In genomic region chr11:128810784-128811514, GRCh38 we compare ENCODE assay signal across 16 cellular contexts. TPM values are rescaled to one million over a fixed set of nuclear protein-coding genes. Genes with fewer than 3 reads are reported as not detected.
DNase-seq lines count a peak whose midpoint lies in the region; ATAC-seq lines count a peak whose summit lies in the region.
"Had no signal": no experiment of that assay in that cellular context is flagged by ENCODE, and none has a peak within 500 bp of the region (broad histone marks: within the 10 kb centered on the region; RNA-seq: fewer than 3 reads in every experiment).

No MANE protein-coding gene starts in this region.

- H3K36me3 Mint-ChIP-seq in activated T-cell treated with anti-CD3 and anti-CD28 coated beads, Interleukin-2, amount 50 U/mL, for 24 hours (ENCODE audit: low read depth): peaks cover 81% of the 10 kb centered on the region
- H3K36me3 Mint-ChIP-seq in IgD-negative memory B cell: peaks cover 5% of the 10 kb centered on the region
- H3K36me3 Mint-ChIP-seq in effector memory CD8-positive, alpha-beta T cell (ENCODE audit: insufficient read depth): peaks cover 72% of the 10 kb centered on the region
- H3K36me3 Mint-ChIP-seq in stimulated activated effector memory CD8-positive, alpha-beta T cell treated with anti-CD3 and anti-CD28 coated beads, Interleukin-12 subunit alpha, Interleukin-12 subunit beta, amount 100 ng/mL, for 72 hours: peaks cover 79% of the 10 kb centered on the region

- DNase-seq in activated T-cell treated with anti-CD3 and anti-CD28 coated beads, Interleukin-2, amount 50 U/mL, for 24 hours: no peak
- no peak for DNase-seq in activated T-cell treated with anti-CD3 and anti-CD28 coated beads for 4 hours
- DNase-seq in effector memory CD8-positive, alpha-beta T cell: no peak
- DNase-seq in stimulated activated effector memory CD8-positive, alpha-beta T cell treated with anti-CD3 and anti-CD28 coated beads, Interleukin-12 subunit alpha, Interleukin-12 subunit beta, amount 100 ng/mL, for 72 hours (ENCODE audit: low spot score in 2 of 2): no peak
- DNase-seq in MV-4-11 (lab: John Stamatoyannopoulos, UW): no peak
- DNase-seq: DMS79 treated with DMSO at 0.1 percent for 48 hours, MG63, NCI-H1105 treated with DMSO at 0.1 percent for 48 hours, NCI-H187, NCI-H446 had no signal

- no peak for ATAC-seq in effector memory CD8-positive, alpha-beta T cell (replicated peaks)
- ATAC-seq in stimulated activated effector memory CD8-positive, alpha-beta T cell treated with anti-CD3 and anti-CD28 coated beads, Interleukin-12 subunit alpha, Interleukin-12 subunit beta, amount 100 ng/mL, for 72 hours: peak; percentile 72
- ATAC-seq in GM18519 (IDR thresholded peaks at IDR 0.05; ENCODE audit: low FRiP score, unreplicated experiment): no peak
- ATAC-seq in GM19463 (IDR thresholded peaks at IDR 0.05; ENCODE audit: unreplicated experiment): no peak
- ATAC-seq: A549, Right ventricle myocardium inferior had no signal

- H3K27me3 Mint-ChIP-seq in activated T-cell treated with anti-CD3 and anti-CD28 coated beads, Interleukin-2, amount 50 U/mL, for 24 hours: no peaks in the 10 kb centered on the region
- no peaks in the 10 kb centered on the region for H3K27me3 Mint-ChIP-seq in IgD-negative memory B cell
- H3K27me3 Mint-ChIP-seq in effector memory CD8-positive, alpha-beta T cell: no peaks in the 10 kb centered on the region

- H3K27ac Mint-ChIP-seq in activated T-cell treated with anti-CD3 and anti-CD28 coated beads, Interleukin-2, amount 50 U/mL, for 24 hours: peak overlapping the region; percentile 15
- peak overlapping the region in 2 of 3 donors; percentile 8 to 59 for H3K27ac Mint-ChIP-seq in IgD-negative memory B cell
- H3K27ac Mint-ChIP-seq in effector memory CD8-positive, alpha-beta T cell: peak overlapping the region; percentile 47 to 74
- peak overlapping the region; percentile 85 for H3K27ac Mint-ChIP-seq in stimulated activated effector memory CD8-positive, alpha-beta T cell treated with anti-CD3 and anti-CD28 coated beads, Interleukin-12 subunit alpha, Interleukin-12 subunit beta, amount 100 ng/mL, for 72 hours

- peaks cover 34% of the 10 kb centered on the region for H3K4me1 Mint-ChIP-seq in activated T-cell treated with anti-CD3 and anti-CD28 coated beads, Interleukin-2, amount 50 U/mL, for 24 hours (ENCODE audit: low read depth)
- peaks cover 5 to 9% (median 7%) of the 10 kb centered on the region in 3 donors for H3K4me1 Mint-ChIP-seq in IgD-negative memory B cell
- H3K4me1 Mint-ChIP-seq in effector memory CD8-positive, alpha-beta T cell (ENCODE audit: low read depth in 2 of 2): peaks cover 9 to 21% of the 10 kb centered on the region in 2 donors
- peaks cover 50% of the 10 kb centered on the region for H3K4me1 Mint-ChIP-seq in stimulated activated effector memory CD8-positive, alpha-beta T cell treated with anti-CD3 and anti-CD28 coated beads, Interleukin-12 subunit alpha, Interleukin-12 subunit beta, amount 100 ng/mL, for 72 hours

- H3K9me3 Mint-ChIP-seq in activated T-cell treated with anti-CD3 and anti-CD28 coated beads, Interleukin-2, amount 50 U/mL, for 24 hours: no peaks in the 10 kb centered on the region
- no peaks in the 10 kb centered on the region for H3K9me3 Mint-ChIP-seq in IgD-negative memory B cell
- H3K9me3 Mint-ChIP-seq in effector memory CD8-positive, alpha-beta T cell: no peaks in the 10 kb centered on the region
- H3K9me3 Mint-ChIP-seq in stimulated activated effector memory CD8-positive, alpha-beta T cell treated with anti-CD3 and anti-CD28 coated beads, Interleukin-12 subunit alpha, Interleukin-12 subunit beta, amount 100 ng/mL, for 72 hours: no peaks in the 10 kb centered on the region
- H3K9me3 Mint-ChIP-seq: CD14-positive monocyte had no signal

- H3K4me3 Mint-ChIP-seq in activated T-cell treated with anti-CD3 and anti-CD28 coated beads, Interleukin-2, amount 50 U/mL, for 24 hours: no peak overlapping the region
- peak overlapping the region in 1 of 4 donors; percentile 7 for H3K4me3 Mint-ChIP-seq in IgD-negative memory B cell
- no peak overlapping the region for H3K4me3 Mint-ChIP-seq in effector memory CD8-positive, alpha-beta T cell
- peak overlapping the region; percentile 3 for H3K4me3 Mint-ChIP-seq in stimulated activated effector memory CD8-positive, alpha-beta T cell treated with anti-CD3 and anti-CD28 coated beads, Interleukin-12 subunit alpha, Interleukin-12 subunit beta, amount 100 ng/mL, for 72 hours
- H3K4me3 Mint-ChIP-seq: CD14-positive monocyte had no signal

RNA-seq across cellular contexts. Expression of gene KCNJ1, which starts 56.1 kb away (rescaled TPM):
- 0.30 TPM for polyA plus RNA-seq in IgD-negative memory B cell

Comparison
In these comparisons a context has a peak if more than half of its experiments do, and no peak if none do; other contexts are left out.
1. H3K27ac Mint-ChIP-seq: peak in every context shown above with its lines; median percentile 85 in stimulated activated effector memory CD8-positive, alpha-beta T cell treated with anti-CD3 and anti-CD28 coated beads, Interleukin-12 subunit alpha, Interleukin-12 subunit beta, amount 100 ng/mL, for 72 hours; 60 in effector memory CD8-positive, alpha-beta T cell; 34 in IgD-negative memory B cell; 15 in activated T-cell treated with anti-CD3 and anti-CD28 coated beads, Interleukin-2, amount 50 U/mL, for 24 hours.